1 cellular context compared by ENCODE assay signal in the genomic region with DNA sequence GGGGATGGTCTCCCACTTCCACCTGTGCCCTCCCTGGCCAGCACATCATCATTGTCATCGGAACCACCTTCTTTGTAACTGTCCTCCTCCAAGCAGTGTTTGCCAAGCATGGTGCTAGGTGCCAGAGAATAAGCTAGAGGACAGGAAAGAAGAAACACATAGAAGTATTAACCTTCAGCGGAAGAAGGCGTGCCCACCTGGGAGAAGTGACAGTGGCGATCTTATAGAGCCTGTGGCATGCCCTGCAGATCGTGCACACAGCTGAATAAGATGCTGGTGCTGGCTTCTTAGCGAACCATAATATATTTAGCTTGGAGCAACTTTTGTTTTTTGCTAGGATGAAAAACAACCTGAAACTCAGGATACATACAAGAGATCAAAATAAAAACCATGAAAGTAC.
TF ChIP-seq lines count a peak whose summit lies in the region.

No MANE protein-coding gene starts in this region.

TF ChIP-seq in GM12878, 131 proteins besides CTCF, POLR2A, EP300 and RAD21 (continued from another document):
- TF ChIP-seq TCF3 (IDR thresholded peaks at IDR 0.05; ENCODE audit: borderline replicate concordance, insufficient read depth, low read depth, low read length) (no peak), PAX5 (IDR thresholded peaks at IDR 0.05; ENCODE audit: borderline replicate concordance, low read depth, low read length) (no peak; the same call in 1 of the 2 replicates), ZBTB33 (IDR thresholded peaks at IDR 0.05) (no peak), E4F1 (IDR thresholded peaks at IDR 0.05; ENCODE audit: borderline replicate concordance, partially characterized antibody) (no peak), SP1 (IDR thresholded peaks at IDR 0.05; ENCODE audit: low read depth, low read length) (no peak), SMARCA5 (IDR thresholded peaks at IDR 0.05) (no peak), IRF4 (IDR thresholded peaks at IDR 0.05; ENCODE audit: low read depth, low read length) (no peak), CEBPZ (IDR thresholded peaks at IDR 0.05; ENCODE audit: low read depth, low read length) (no peak)
- TF ChIP-seq, protein P1, sequence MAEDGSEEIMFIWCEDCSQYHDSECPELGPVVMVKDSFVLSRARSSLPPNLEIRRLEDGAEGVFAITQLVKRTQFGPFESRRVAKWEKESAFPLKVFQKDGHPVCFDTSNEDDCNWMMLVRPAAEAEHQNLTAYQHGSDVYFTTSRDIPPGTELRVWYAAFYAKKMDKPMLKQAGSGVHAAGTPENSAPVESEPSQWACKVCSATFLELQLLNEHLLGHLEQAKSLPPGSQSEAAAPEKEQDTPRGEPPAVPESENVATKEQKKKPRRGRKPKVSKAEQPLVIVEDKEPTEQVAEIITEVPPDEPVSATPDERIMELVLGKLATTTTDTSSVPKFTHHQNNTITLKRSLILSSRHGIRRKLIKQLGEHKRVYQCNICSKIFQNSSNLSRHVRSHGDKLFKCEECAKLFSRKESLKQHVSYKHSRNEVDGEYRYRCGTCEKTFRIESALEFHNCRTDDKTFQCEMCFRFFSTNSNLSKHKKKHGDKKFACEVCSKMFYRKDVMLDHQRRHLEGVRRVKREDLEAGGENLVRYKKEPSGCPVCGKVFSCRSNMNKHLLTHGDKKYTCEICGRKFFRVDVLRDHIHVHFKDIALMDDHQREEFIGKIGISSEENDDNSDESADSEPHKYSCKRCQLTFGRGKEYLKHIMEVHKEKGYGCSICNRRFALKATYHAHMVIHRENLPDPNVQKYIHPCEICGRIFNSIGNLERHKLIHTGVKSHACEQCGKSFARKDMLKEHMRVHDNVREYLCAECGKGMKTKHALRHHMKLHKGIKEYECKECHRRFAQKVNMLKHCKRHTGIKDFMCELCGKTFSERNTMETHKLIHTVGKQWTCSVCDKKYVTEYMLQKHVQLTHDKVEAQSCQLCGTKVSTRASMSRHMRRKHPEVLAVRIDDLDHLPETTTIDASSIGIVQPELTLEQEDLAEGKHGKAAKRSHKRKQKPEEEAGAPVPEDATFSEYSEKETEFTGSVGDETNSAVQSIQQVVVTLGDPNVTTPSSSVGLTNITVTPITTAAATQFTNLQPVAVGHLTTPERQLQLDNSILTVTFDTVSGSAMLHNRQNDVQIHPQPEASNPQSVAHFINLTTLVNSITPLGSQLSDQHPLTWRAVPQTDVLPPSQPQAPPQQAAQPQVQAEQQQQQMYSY (CRISPR knock-in tag; IDR thresholded peaks at IDR 0.05), result no peak
